In genomic region chr2:111246620-111247061, GRCh38 we compare ENCODE assay signal across 1 cellular context.
A peak's percentile ranks its signal among the peaks of the same experiment; 100 is the strongest.
TF ChIP-seq lines count a peak whose summit lies in the region.

No MANE protein-coding gene starts in this region.

TF ChIP-seq in HepG2, 621 proteins besides CTCF, POLR2A, EP300 and RAD21 (continued from another document and continues in another):
- peak; percentile 65; the same call in 1 of the 2 replicates for TF ChIP-seq ARID4A (CRISPR knock-in tag; IDR thresholded peaks at IDR 0.05; ENCODE audit: borderline replicate concordance)
- TF ChIP-seq ZNF20 (CRISPR knock-in tag; IDR thresholded peaks at IDR 0.05) = no peak
- 0 out of 2 replicates have a peak, but pooled peaks have one; percentile 49 for TF ChIP-seq LBX2 (CRISPR knock-in tag; IDR thresholded peaks at IDR 0.05; ENCODE audit: borderline replicate concordance)
- TF ChIP-seq EZH2 (conservative IDR thresholded peaks at IDR 0.05; ENCODE audit: low read depth, low read length) = no peak
- no peak for TF ChIP-seq ZNF576 (CRISPR knock-in tag; IDR thresholded peaks at IDR 0.05)
- no peak for TF ChIP-seq U2AF2 (IDR thresholded peaks at IDR 0.05; ENCODE audit: low read depth, low read length)
- peak; percentile 88; the same call in 1 of the 2 replicates for TF ChIP-seq IRF9 (CRISPR knock-in tag; IDR thresholded peaks at IDR 0.05; ENCODE audit: borderline replicate concordance)
- TF ChIP-seq NFIC (IDR thresholded peaks at IDR 0.05; ENCODE audit: low read length) = peak; percentile 60; the same call in 1 of the 2 replicates
- no peak for TF ChIP-seq FOSL1 (CRISPR knock-in tag; IDR thresholded peaks at IDR 0.05; ENCODE audit: borderline replicate concordance)
- TF ChIP-seq SP1 (IDR thresholded peaks at IDR 0.05) = no peak
- no peak for TF ChIP-seq SP1 (CRISPR knock-in tag; IDR thresholded peaks at IDR 0.05)
- no peak for TF ChIP-seq TOPORS (CRISPR knock-in tag; IDR thresholded peaks at IDR 0.05)
- peak; percentile 92; the same call in 1 of the 2 replicates for TF ChIP-seq ZNF713 (CRISPR knock-in tag; IDR thresholded peaks at IDR 0.05)
- peak in 1 of 2 experiments; percentile 85; a peak in 2 of 4 replicates for TF ChIP-seq KLF16 (CRISPR knock-in tag; IDR thresholded peaks at IDR 0.05)
- no peak for TF ChIP-seq E2F5 (CRISPR knock-in tag; conservative IDR thresholded peaks at IDR 0.05)
- TF ChIP-seq ELF1 (CRISPR knock-in tag; IDR thresholded peaks at IDR 0.05) = peak; percentile 74
- TF ChIP-seq NPAS2 (CRISPR knock-in tag; IDR thresholded peaks at IDR 0.05; ENCODE audit: borderline replicate concordance) = no peak
- TF ChIP-seq TFE3 (CRISPR knock-in tag; IDR thresholded peaks at IDR 0.05) = peak; percentile 85
- peak; percentile 59; the same call in 1 of the 2 replicates for TF ChIP-seq YEATS4 (CRISPR knock-in tag; IDR thresholded peaks at IDR 0.05; ENCODE audit: borderline replicate concordance)
- TF ChIP-seq GMEB1 (CRISPR knock-in tag; IDR thresholded peaks at IDR 0.05; ENCODE audit: borderline replicate concordance) = peak; percentile 36; the same call in 1 of the 2 replicates
- TF ChIP-seq ZSCAN5A (CRISPR knock-in tag; IDR thresholded peaks at IDR 0.05; ENCODE audit: borderline replicate concordance) = peak; percentile 59; the same call in 1 of the 2 replicates
- TF ChIP-seq ZUFSP (CRISPR knock-in tag; IDR thresholded peaks at IDR 0.05; ENCODE audit: borderline replicate concordance) = no peak
- TF ChIP-seq TFDP2 (CRISPR knock-in tag; IDR thresholded peaks at IDR 0.05) = peak; percentile 63
- no peak for TF ChIP-seq PHB2 (IDR thresholded peaks at IDR 0.05; ENCODE audit: partially characterized antibody)
- no peak for TF ChIP-seq ZBTB3 (CRISPR knock-in tag; IDR thresholded peaks at IDR 0.05; ENCODE audit: borderline replicate concordance, low read depth)
- no peak for TF ChIP-seq ZBTB44 (CRISPR knock-in tag; IDR thresholded peaks at IDR 0.05)
- TF ChIP-seq PAX8 (CRISPR knock-in tag; IDR thresholded peaks at IDR 0.05; ENCODE audit: borderline replicate concordance) = no peak
- no peak for TF ChIP-seq ZNF543 (CRISPR knock-in tag; IDR thresholded peaks at IDR 0.05)
- TF ChIP-seq HNRNPK (IDR thresholded peaks at IDR 0.05; ENCODE audit: low read depth, low read length, poor library complexity, severe bottlenecking) = no peak
- TF ChIP-seq NKX3-1 (CRISPR knock-in tag; IDR thresholded peaks at IDR 0.05) = no peak
- TF ChIP-seq MAX (IDR thresholded peaks at IDR 0.05) = peak; percentile 85
- no peak for TF ChIP-seq ZBTB42 (CRISPR knock-in tag; IDR thresholded peaks at IDR 0.05)
- peak; percentile 90 for TF ChIP-seq MED1 (CRISPR knock-in tag; IDR thresholded peaks at IDR 0.05)
- TF ChIP-seq KLF12 (CRISPR knock-in tag; IDR thresholded peaks at IDR 0.05; ENCODE audit: borderline replicate concordance) = no peak
- no peak for TF ChIP-seq RELA (CRISPR knock-in tag; IDR thresholded peaks at IDR 0.05)
- no peak; the same call in 1 of the 2 replicates for TF ChIP-seq GABPB1 (CRISPR knock-in tag; IDR thresholded peaks at IDR 0.05)
- TF ChIP-seq ZEB1 (IDR thresholded peaks at IDR 0.05; ENCODE audit: insufficient replicate concordance, low read depth) = no peak
- TF ChIP-seq GATAD1 (CRISPR knock-in tag; IDR thresholded peaks at IDR 0.05) = peak; percentile 62; the same call in 1 of the 2 replicates
- TF ChIP-seq ZC3H13 (CRISPR knock-in tag; IDR thresholded peaks at IDR 0.05) = no peak
- TF ChIP-seq ZBTB46 (CRISPR knock-in tag; IDR thresholded peaks at IDR 0.05; ENCODE audit: borderline replicate concordance) = no peak
- peak; percentile 57; the same call in 1 of the 2 replicates for TF ChIP-seq ZNF441 (CRISPR knock-in tag; IDR thresholded peaks at IDR 0.05; ENCODE audit: borderline replicate concordance)
